Comparison of ENCODE assay signal across 22 cellular contexts in genomic region chr7:55142919-55143600, GRCh38.
DNase-seq lines count a peak whose midpoint lies in the region; ATAC-seq and TF ChIP-seq lines count a peak whose summit lies in the region.
"Had no signal": no experiment of that assay in that cellular context is flagged by ENCODE, and none has a peak within 500 bp of the region (broad histone marks: within the 10 kb centered on the region; RNA-seq: fewer than 3 reads in every experiment).

No MANE protein-coding gene starts in this region.

- H2BK5ac ChIP-seq in mesenchymal stem cell (ENCODE audit: low read depth, low read length, poor library complexity, severe bottlenecking): no peak overlapping the region

- DNase-seq in amniotic epithelial cell (ENCODE audit: low read depth) (peak; percentile 81), fibroblast of villous mesenchyme (ENCODE audit: low read depth) (peak; percentile 55), mesenchymal stem cell (no peak), body of pancreas (no peak), HUDEP-2 (lab: John Stamatoyannopoulos, UW; ENCODE audit: unreplicated experiment in 76 of 76) (no peak), NCI-H510A treated with DMSO at 0.1 percent for 48 hours (lab: John Stamatoyannopoulos, UW) (no peak), endothelial cell (ENCODE audit: low spot score) (no peak)
- DNase-seq: AML-193; CD4-positive, alpha-beta T cell; GOT3; KG1; MG63; NCI-H2029; NCI-H446; NCI-H526; NCI-H82; NK-92 treated with Interleukin-12 subunit alpha and Interleukin-12 subunit beta, amount 100 ng/mL, for 24 hours; PC-3; SK-N-SH had no signal

- H3K27me3 ChIP-seq in mesenchymal stem cell (ENCODE audit: control insufficient read depth in 1 of 2, insufficient read depth in 1 of 2, low read length in 2 of 2): no peaks in the 10 kb centered on the region
- no peaks in the 10 kb centered on the region for H3K27me3 ChIP-seq in body of pancreas
- H3K27me3 ChIP-seq: MG63 had no signal

- no peak for TF ChIP-seq POLR2A in body of pancreas (IDR thresholded peaks at IDR 0.05)

- no peak for TF ChIP-seq CTCF in fibroblast of villous mesenchyme (IDR thresholded peaks at IDR 0.05; ENCODE audit: insufficient read depth, low read depth, low read length)
- TF ChIP-seq CTCF in body of pancreas (IDR thresholded peaks at IDR 0.05): no peak
- TF ChIP-seq CTCF in endothelial cell (IDR thresholded peaks at IDR 0.05; ENCODE audit: unreplicated experiment): no peak

- H3K27ac ChIP-seq in mesenchymal stem cell (ENCODE audit: low read length, poor library complexity, severe bottlenecking): no peak overlapping the region
- no peak overlapping the region for H3K27ac ChIP-seq in body of pancreas
- H3K27ac ChIP-seq: BLaER1 treated with 17β-estradiol and CSF1 and Interleukin-3, amounts not matched to agents 10 nM and 100 nM had no signal

- H3K4me3 Mint-ChIP-seq in endothelial cell (ENCODE audit: unreplicated experiment): no peak overlapping the region
- H3K4me3 Mint-ChIP-seq: CD4-positive, alpha-beta T cell had no signal

- intact Hi-C loops in body of pancreas (cut with DNase I): no loop called here

- peak overlapping the region in 1 of 2 experiments; percentile 29 for H3K4ac ChIP-seq in mesenchymal stem cell (ENCODE audit: low read depth in 1 of 2, low read length in 2 of 2)

- H3K23ac ChIP-seq in mesenchymal stem cell (ENCODE audit: low read length in 2 of 2): no peak overlapping the region

- peak overlapping the region; percentile 40 for H2AK5ac ChIP-seq in mesenchymal stem cell (ENCODE audit: low read length, severe bottlenecking)

- H3K4me1 Mint-ChIP-seq in endothelial cell (ENCODE audit: unreplicated experiment): no peaks in the 10 kb centered on the region

- H4K91ac ChIP-seq in mesenchymal stem cell (ENCODE audit: low read length): no peak overlapping the region

- H3K9me3 ChIP-seq in mesenchymal stem cell (ENCODE audit: control insufficient read depth, low read length) (no peaks in the 10 kb centered on the region), body of pancreas (no peaks in the 10 kb centered on the region)
- H3K9me3 ChIP-seq: HAP-1, SK-N-SH had no signal

- no peak overlapping the region for H2BK120ac ChIP-seq in mesenchymal stem cell (ENCODE audit: low read depth, low read length)

- ATAC-seq in body of pancreas: no peak
- ATAC-seq: PC-3 had no signal

- H3K4me3 ChIP-seq in fibroblast of villous mesenchyme (ENCODE audit: low read depth, low read length) (no peak overlapping the region), mesenchymal stem cell (ENCODE audit: insufficient read depth in 1 of 2, low read depth in 1 of 2, low read length in 2 of 2) (no peak overlapping the region), body of pancreas (no peak overlapping the region)
- H3K4me3 ChIP-seq: A549; BLaER1 treated with 17β-estradiol and CSF1 and Interleukin-3, amounts not matched to agents 10 nM and 100 nM; HAP-1; MG63 had no signal

- H2AFZ ChIP-seq in mesenchymal stem cell (ENCODE audit: low read depth, low read length): no peak overlapping the region

- no peak overlapping the region for H3K27ac Mint-ChIP-seq in endothelial cell (ENCODE audit: unreplicated experiment)
- H3K27ac Mint-ChIP-seq: CD4-positive, alpha-beta T cell had no signal

- H3K27me3 Mint-ChIP-seq in endothelial cell (ENCODE audit: unreplicated experiment): peaks cover 1% of the 10 kb centered on the region

- H2BK12ac ChIP-seq in mesenchymal stem cell (ENCODE audit: low read length in 2 of 2): no peak overlapping the region

- peaks cover 15% of the 10 kb centered on the region for H3K79me1 ChIP-seq in mesenchymal stem cell (replicated peaks; ENCODE audit: low read length, poor library complexity, severe bottlenecking)

- H3K36me3 ChIP-seq in mesenchymal stem cell (ENCODE audit: control insufficient read depth in 1 of 2, insufficient read depth in 2 of 2, low read depth in 1 of 2, low read length in 2 of 2): peaks cover 20 to 61% of the 10 kb centered on the region in 2 experiments
- peaks cover 0 to 12% of the 10 kb centered on the region in 2 donors for H3K36me3 ChIP-seq in body of pancreas (replicated peaks in 1 of 2; ENCODE audit: insufficient read depth in 1 of 2, low read depth in 2 of 2)
- H3K36me3 ChIP-seq: BLaER1 treated with 17β-estradiol and CSF1 and Interleukin-3, amounts not matched to agents 10 nM and 100 nM; HAP-1 had no signal

- H3K4me1 ChIP-seq in mesenchymal stem cell (ENCODE audit: control insufficient read depth, insufficient read depth, low read depth, low read length) (peaks cover 20% of the 10 kb centered on the region), body of pancreas (peaks cover 12% of the 10 kb centered on the region)
- H3K4me1 ChIP-seq: HAP-1 had no signal

- WGBS in mesenchymal stem cell: 92% methylated on average over 12 of the region's 13 CpGs
- 79 to 83% methylated on average over 13 of the region's 13 CpGs for WGBS in body of pancreas, 2 donors

- no peaks in the 10 kb centered on the region for H3K9me3 Mint-ChIP-seq in endothelial cell (ENCODE audit: unreplicated experiment)

- no peak overlapping the region for H3K9ac ChIP-seq in mesenchymal stem cell (ENCODE audit: low read length)
- H3K9ac ChIP-seq: BLaER1 treated with 17β-estradiol and CSF1 and Interleukin-3, amounts not matched to agents 10 nM and 100 nM; SK-N-SH had no signal

- H4K8ac ChIP-seq in mesenchymal stem cell (ENCODE audit: low read length): no peak overlapping the region

- H3K36me3 Mint-ChIP-seq in endothelial cell (ENCODE audit: low read depth, unreplicated experiment): peaks cover 5% of the 10 kb centered on the region

- H3K18ac ChIP-seq in mesenchymal stem cell (ENCODE audit: low read depth in 1 of 2, low read length in 2 of 2): no peak overlapping the region

- H3K4me2 ChIP-seq in mesenchymal stem cell (ENCODE audit: low read length, poor library complexity, severe bottlenecking): no peak overlapping the region
- H3K4me2 ChIP-seq: A549; BLaER1 treated with 17β-estradiol and CSF1 and Interleukin-3, amounts not matched to agents 10 nM and 100 nM; SK-N-SH had no signal

- no peak overlapping the region for H3K14ac ChIP-seq in mesenchymal stem cell (ENCODE audit: low read length in 2 of 2)

- no peak overlapping the region for H2BK15ac ChIP-seq in mesenchymal stem cell (ENCODE audit: low read depth, poor library complexity, severe bottlenecking)

Comparison
In these comparisons a context has a peak if more than half of its experiments do, and no peak if none do; other contexts are left out.
1. DNase-seq: peak in amniotic epithelial cell (single experiment) and fibroblast of villous mesenchyme (single experiment); none in mesenchymal stem cell (single experiment), body of pancreas (0 of 4), HUDEP-2 (0 of 76), NCI-H510A treated with DMSO at 0.1 percent for 48 hours (single experiment) and endothelial cell (single experiment).